ENCODE assay signal across 17 cellular contexts in genomic region chr14:70724944-70725343, GRCh38.
DNase-seq lines count a peak whose midpoint lies in the region; ATAC-seq and FAIRE-seq lines count a peak whose summit lies in the region.
"Had no signal": no experiment of that assay in that cellular context is flagged by ENCODE, and none has a peak within 500 bp of the region (broad histone marks: within the 10 kb centered on the region; RNA-seq: fewer than 3 reads in every experiment).

No MANE protein-coding gene starts in this region.

- H3K4me1 ChIP-seq in esophagus (ENCODE audit: control insufficient read depth in 2 of 2, insufficient read depth in 2 of 2, low read length in 1 of 2) (peaks cover 0 to 9% of the 10 kb centered on the region in 2 donors), trophoblast cell (ENCODE audit: control insufficient read depth in 1 of 2, insufficient read depth in 2 of 2, low read length in 2 of 2) (peaks cover 13 to 15% of the 10 kb centered on the region in 2 experiments)
- H3K4me1 ChIP-seq: HAP-1 had no signal

- no peak overlapping the region for H2BK120ac ChIP-seq in trophoblast cell (ENCODE audit: insufficient read depth, low read length, poor library complexity)

- H3K27ac ChIP-seq in esophagus (ENCODE audit: low read depth in 2 of 2, low read length in 1 of 2), result peak overlapping the region; percentile 81 to 87
- H3K27ac ChIP-seq in trophoblast cell (ENCODE audit: low read depth, low read length), result peak overlapping the region; percentile 1
- H3K27ac ChIP-seq: BLaER1 treated with 17β-estradiol and CSF1 and Interleukin-3, amounts not matched to agents 10 nM and 100 nM had no signal

- H3K9me3 ChIP-seq in esophagus (ENCODE audit: control insufficient read depth in 2 of 2, insufficient read depth in 1 of 2, low read depth in 1 of 2, low read length in 1 of 2) (no peaks in the 10 kb centered on the region), trophoblast cell (ENCODE audit: insufficient read depth, low read depth, low read length) (no peaks in the 10 kb centered on the region)
- H3K9me3 ChIP-seq: BLaER1 treated with 17β-estradiol and CSF1 and Interleukin-3, amounts not matched to agents 10 nM and 100 nM; HAP-1 had no signal

- H3K36me3 ChIP-seq in esophagus (ENCODE audit: control insufficient read depth in 2 of 2, insufficient read depth in 2 of 2, low read length in 1 of 2), result peaks cover 0 to 1% of the 10 kb centered on the region in 2 donors
- H3K36me3 ChIP-seq in trophoblast cell (ENCODE audit: control insufficient read depth in 1 of 2, insufficient read depth in 2 of 2, low read length in 2 of 2), result peaks cover 6 to 13% of the 10 kb centered on the region in 2 experiments
- H3K36me3 ChIP-seq: BLaER1 treated with 17β-estradiol and CSF1 and Interleukin-3, amounts not matched to agents 10 nM and 100 nM; HAP-1 had no signal

- no peak overlapping the region for H2BK12ac ChIP-seq in trophoblast cell (ENCODE audit: low read length)

- no peak overlapping the region for H4K12ac ChIP-seq in trophoblast cell (ENCODE audit: low read depth, low read length)

- DNase-seq in ELF-1 (ENCODE audit: low read depth, low spot score) (peak; percentile 37), HTR-8/SVneo (ENCODE audit: insufficient read length, low spot score) (no peak), trophoblast cell (no peak), NCI-H526 (lab: John Stamatoyannopoulos, UW) (no peak), SIG-M5 treated with dmso at 0.1 percent for 504 hours (lab: John Stamatoyannopoulos, UW; ENCODE audit: unreplicated experiment) (no peak)
- DNase-seq: ACHN; Calu3; CD4-positive, CD25-positive, alpha-beta regulatory T cell; DMS 273 treated with DMSO at 0.1 percent for 48 hours; GOT3 had no signal

- no peak overlapping the region for H4K91ac ChIP-seq in trophoblast cell (ENCODE audit: low read depth, low read length)

- peak; percentile 51 for FAIRE-seq in HTR-8/SVneo (lab: Jason Lieb, UNC)
- FAIRE-seq: G401.6, GM12891 had no signal

- no peak overlapping the region for H3K4me3 ChIP-seq in esophagus (ENCODE audit: low read depth in 1 of 2, low read length in 2 of 2)
- H3K4me3 ChIP-seq in trophoblast cell (ENCODE audit: low read depth, low read length), result no peak overlapping the region
- H3K4me3 ChIP-seq: BLaER1 treated with 17β-estradiol and CSF1 and Interleukin-3, amounts not matched to agents 10 nM and 100 nM; HAP-1 had no signal

- no peaks in the 10 kb centered on the region for H3K79me2 ChIP-seq in trophoblast cell (ENCODE audit: control insufficient read depth, insufficient read depth, low read length, poor library complexity)

- no peak overlapping the region for H2AK5ac ChIP-seq in trophoblast cell (ENCODE audit: low read length)

- H3K4me2 ChIP-seq in trophoblast cell (ENCODE audit: low read length), result no peak overlapping the region

- no peak overlapping the region for H4K8ac ChIP-seq in trophoblast cell (ENCODE audit: low read depth, low read length)

- ATAC-seq in GM18907 (IDR thresholded peaks at IDR 0.05; ENCODE audit: unreplicated experiment) (no peak), HG02981 (IDR thresholded peaks at IDR 0.05; ENCODE audit: unreplicated experiment) (no peak)

- H3K18ac ChIP-seq in trophoblast cell (ENCODE audit: low read length), result no peak overlapping the region

- H3K14ac ChIP-seq in trophoblast cell (ENCODE audit: low read length), result no peak overlapping the region

- H2BK5ac ChIP-seq in trophoblast cell (ENCODE audit: low read depth, low read length, poor library complexity), result no peak overlapping the region

- H3K27me3 ChIP-seq in esophagus (ENCODE audit: control insufficient read depth in 1 of 2, insufficient read depth in 2 of 2, low read length in 2 of 2) (no peaks in the 10 kb centered on the region), trophoblast cell (ENCODE audit: insufficient read depth, low read length) (no peaks in the 10 kb centered on the region)
- H3K27me3 ChIP-seq: BLaER1 treated with 17β-estradiol and CSF1 and Interleukin-3, amounts not matched to agents 10 nM and 100 nM had no signal

- no peak overlapping the region for H3K4ac ChIP-seq in trophoblast cell (ENCODE audit: low read depth, low read length)

- no peak overlapping the region for H2AFZ ChIP-seq in trophoblast cell (ENCODE audit: insufficient read depth, low read length, poor library complexity)

- H3K79me1 ChIP-seq in trophoblast cell (ENCODE audit: low read length), result no peaks in the 10 kb centered on the region

- H3K23ac ChIP-seq in trophoblast cell (ENCODE audit: low read length), result no peak overlapping the region

- H3K9ac ChIP-seq in trophoblast cell (ENCODE audit: low read length), result no peak overlapping the region
- H3K9ac ChIP-seq: BLaER1 treated with 17β-estradiol and CSF1 and Interleukin-3, amounts not matched to agents 10 nM and 100 nM had no signal

- WGBS in esophagus, 2 donors, result 67 to 70% methylated on average over 6 of the region's 6 CpGs
- no CpG with 5 or more reads among the region's 6 CpGs for WGBS in trophoblast cell (ENCODE audit: extremely low coverage, insufficient coverage, insufficient read length)
